Comparison of ENCODE assay signal across 1 cellular context in the genomic region with DNA sequence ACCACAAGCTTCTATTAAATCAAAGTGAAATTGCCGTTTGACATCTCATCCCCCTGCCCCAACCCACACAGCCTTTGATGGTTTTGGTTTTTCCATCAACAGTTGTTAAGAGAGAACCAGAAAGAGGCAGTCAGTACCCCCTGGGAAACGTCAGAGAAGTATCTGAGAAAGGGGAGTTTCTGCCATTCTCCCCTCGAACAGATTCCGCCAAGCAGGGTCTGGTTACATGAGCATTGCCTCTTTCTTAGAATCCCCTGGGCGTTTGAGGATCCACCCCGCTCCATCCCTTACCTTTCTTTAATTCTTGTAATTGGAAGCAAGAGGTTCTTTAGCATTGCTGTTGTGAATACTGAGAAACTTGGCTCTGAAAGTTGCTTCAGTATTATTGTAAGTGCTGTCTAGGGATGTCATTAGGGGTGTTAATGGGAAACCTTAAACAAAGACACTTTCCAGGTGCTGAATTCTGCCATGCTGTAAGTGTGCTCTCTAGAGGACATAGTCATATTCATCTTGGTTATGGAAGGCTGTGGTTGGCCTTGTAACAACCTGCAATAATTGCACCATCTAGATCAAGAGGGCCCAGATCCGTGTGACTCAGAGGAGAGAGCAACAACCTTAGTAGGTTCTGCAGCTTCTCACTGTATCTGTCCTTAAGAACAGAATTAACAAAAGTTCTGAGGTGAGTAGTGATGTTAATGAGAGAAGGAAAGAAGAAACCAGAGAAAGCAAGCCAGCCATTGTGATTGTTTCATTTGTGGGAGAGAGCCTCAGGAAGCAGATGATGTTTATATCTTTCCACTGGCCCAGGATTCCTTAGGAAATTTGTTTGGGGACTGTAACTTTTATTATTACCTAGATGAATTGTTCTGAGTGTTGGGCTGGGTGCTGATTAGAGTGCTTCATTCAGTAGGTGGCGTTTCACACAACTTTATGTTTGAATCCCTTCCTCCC.
TF ChIP-seq lines count a peak whose summit lies in the region.

No MANE protein-coding gene starts in this region.

TF ChIP-seq in HEK293, 187 proteins besides CTCF, POLR2A, EP300 and RAD21 (continued from another document and continues in another):
- no peak for TF ChIP-seq SP3 (tag by site-specific recombination; IDR thresholded peaks at IDR 0.05)
- no peak for TF ChIP-seq ZNF654 (tag by site-specific recombination; IDR thresholded peaks at IDR 0.05; ENCODE audit: low read depth)
- TF ChIP-seq ZIC2 (tag by site-specific recombination; IDR thresholded peaks at IDR 0.05) = no peak
- TF ChIP-seq ZNF146 (tag by site-specific recombination; IDR thresholded peaks at IDR 0.05) = no peak
- no peak for TF ChIP-seq ZNF571 (tag by site-specific recombination; IDR thresholded peaks at IDR 0.05)
- no peak for TF ChIP-seq ZNF513 (tag by site-specific recombination; IDR thresholded peaks at IDR 0.05)
- TF ChIP-seq ZNF426 (tag by site-specific recombination; IDR thresholded peaks at IDR 0.05) = no peak
- no peak for TF ChIP-seq HOXA7 (CRISPR knock-in tag; IDR thresholded peaks at IDR 0.05; ENCODE audit: borderline replicate concordance)
- TF ChIP-seq FEZF1 (tag by site-specific recombination; IDR thresholded peaks at IDR 0.05) = peak; percentile 17; the same call in 1 of the 2 replicates
- TF ChIP-seq ZNF521 (tag by site-specific recombination; IDR thresholded peaks at IDR 0.05) = no peak
- peak; percentile 35; the same call in 1 of the 2 replicates for TF ChIP-seq PRDM4 (tag by site-specific recombination; IDR thresholded peaks at IDR 0.05)
- no peak; the same call in none of the 2 replicates for TF ChIP-seq ZBTB48 (tag by site-specific recombination; IDR thresholded peaks at IDR 0.05)
- TF ChIP-seq KLF7 (tag by site-specific recombination; IDR thresholded peaks at IDR 0.05; ENCODE audit: borderline replicate concordance) = no peak
- TF ChIP-seq ZNF311 (tag by site-specific recombination; IDR thresholded peaks at IDR 0.05; ENCODE audit: borderline replicate concordance) = no peak
- no peak for TF ChIP-seq ZNF221 (tag by site-specific recombination; IDR thresholded peaks at IDR 0.05; ENCODE audit: borderline replicate concordance)
- TF ChIP-seq ZBTB21 (tag by site-specific recombination; IDR thresholded peaks at IDR 0.05) = peak; percentile 20; the same call in 1 of the 2 replicates
- no peak for TF ChIP-seq ZNF138 (tag by site-specific recombination; IDR thresholded peaks at IDR 0.05; ENCODE audit: borderline replicate concordance)
- no peak for TF ChIP-seq ZNF354C (tag by site-specific recombination; IDR thresholded peaks at IDR 0.05; ENCODE audit: borderline replicate concordance, low read depth)
- TF ChIP-seq KLF8 (tag by site-specific recombination; IDR thresholded peaks at IDR 0.05) = no peak
- peak; percentile 68; the same call in 1 of the 2 replicates for TF ChIP-seq ZFP69B (tag by site-specific recombination; IDR thresholded peaks at IDR 0.05)
- peak; percentile 58; the same call in 1 of the 2 replicates for TF ChIP-seq ZNF324 (tag by site-specific recombination; IDR thresholded peaks at IDR 0.05)
- TF ChIP-seq, protein P1, sequence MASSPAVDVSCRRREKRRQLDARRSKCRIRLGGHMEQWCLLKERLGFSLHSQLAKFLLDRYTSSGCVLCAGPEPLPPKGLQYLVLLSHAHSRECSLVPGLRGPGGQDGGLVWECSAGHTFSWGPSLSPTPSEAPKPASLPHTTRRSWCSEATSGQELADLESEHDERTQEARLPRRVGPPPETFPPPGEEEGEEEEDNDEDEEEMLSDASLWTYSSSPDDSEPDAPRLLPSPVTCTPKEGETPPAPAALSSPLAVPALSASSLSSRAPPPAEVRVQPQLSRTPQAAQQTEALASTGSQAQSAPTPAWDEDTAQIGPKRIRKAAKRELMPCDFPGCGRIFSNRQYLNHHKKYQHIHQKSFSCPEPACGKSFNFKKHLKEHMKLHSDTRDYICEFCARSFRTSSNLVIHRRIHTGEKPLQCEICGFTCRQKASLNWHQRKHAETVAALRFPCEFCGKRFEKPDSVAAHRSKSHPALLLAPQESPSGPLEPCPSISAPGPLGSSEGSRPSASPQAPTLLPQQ (tag by site-specific recombination; IDR thresholded peaks at IDR 0.05) = peak; percentile 71; the same call in 1 of the 2 replicates
- peak; percentile 24; the same call in 1 of the 2 replicates for TF ChIP-seq ZNF335 (tag by site-specific recombination; conservative IDR thresholded peaks at IDR 0.05)
- TF ChIP-seq ZNF76 (tag by site-specific recombination; IDR thresholded peaks at IDR 0.05; ENCODE audit: borderline replicate concordance, low read depth) = no peak; the same call in 1 of the 2 replicates
- TF ChIP-seq ZNF792 (tag by site-specific recombination; IDR thresholded peaks at IDR 0.05) = no peak
- no peak for TF ChIP-seq ZNF37A (tag by site-specific recombination; IDR thresholded peaks at IDR 0.05)
- TF ChIP-seq ZNF510 (tag by site-specific recombination; IDR thresholded peaks at IDR 0.05; ENCODE audit: insufficient replicate concordance) = no peak
- TF ChIP-seq ZNF248 (tag by site-specific recombination; IDR thresholded peaks at IDR 0.05) = no peak
- TF ChIP-seq ZFP3 (tag by site-specific recombination; IDR thresholded peaks at IDR 0.05; ENCODE audit: low read depth) = no peak
- TF ChIP-seq ZNF549 (tag by site-specific recombination; IDR thresholded peaks at IDR 0.05) = no peak
- no peak for TF ChIP-seq ZNF10 (tag by site-specific recombination; IDR thresholded peaks at IDR 0.05)
- no peak for TF ChIP-seq ZNF785 (tag by site-specific recombination; IDR thresholded peaks at IDR 0.05)
- TF ChIP-seq, protein P2, sequence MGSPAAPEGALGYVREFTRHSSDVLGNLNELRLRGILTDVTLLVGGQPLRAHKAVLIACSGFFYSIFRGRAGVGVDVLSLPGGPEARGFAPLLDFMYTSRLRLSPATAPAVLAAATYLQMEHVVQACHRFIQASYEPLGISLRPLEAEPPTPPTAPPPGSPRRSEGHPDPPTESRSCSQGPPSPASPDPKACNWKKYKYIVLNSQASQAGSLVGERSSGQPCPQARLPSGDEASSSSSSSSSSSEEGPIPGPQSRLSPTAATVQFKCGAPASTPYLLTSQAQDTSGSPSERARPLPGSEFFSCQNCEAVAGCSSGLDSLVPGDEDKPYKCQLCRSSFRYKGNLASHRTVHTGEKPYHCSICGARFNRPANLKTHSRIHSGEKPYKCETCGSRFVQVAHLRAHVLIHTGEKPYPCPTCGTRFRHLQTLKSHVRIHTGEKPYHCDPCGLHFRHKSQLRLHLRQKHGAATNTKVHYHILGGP (tag by site-specific recombination; IDR thresholded peaks at IDR 0.05) = peak; percentile 100
- TF ChIP-seq YY2 (tag by site-specific recombination; IDR thresholded peaks at IDR 0.05) = peak; percentile 24; the same call in 1 of the 2 replicates
- no peak for TF ChIP-seq ZNF501 (tag by site-specific recombination; IDR thresholded peaks at IDR 0.05)
- peak; percentile 76; the same call in 1 of the 2 replicates for TF ChIP-seq PRDM1 (tag by site-specific recombination; IDR thresholded peaks at IDR 0.05)
- TF ChIP-seq, protein P3, sequence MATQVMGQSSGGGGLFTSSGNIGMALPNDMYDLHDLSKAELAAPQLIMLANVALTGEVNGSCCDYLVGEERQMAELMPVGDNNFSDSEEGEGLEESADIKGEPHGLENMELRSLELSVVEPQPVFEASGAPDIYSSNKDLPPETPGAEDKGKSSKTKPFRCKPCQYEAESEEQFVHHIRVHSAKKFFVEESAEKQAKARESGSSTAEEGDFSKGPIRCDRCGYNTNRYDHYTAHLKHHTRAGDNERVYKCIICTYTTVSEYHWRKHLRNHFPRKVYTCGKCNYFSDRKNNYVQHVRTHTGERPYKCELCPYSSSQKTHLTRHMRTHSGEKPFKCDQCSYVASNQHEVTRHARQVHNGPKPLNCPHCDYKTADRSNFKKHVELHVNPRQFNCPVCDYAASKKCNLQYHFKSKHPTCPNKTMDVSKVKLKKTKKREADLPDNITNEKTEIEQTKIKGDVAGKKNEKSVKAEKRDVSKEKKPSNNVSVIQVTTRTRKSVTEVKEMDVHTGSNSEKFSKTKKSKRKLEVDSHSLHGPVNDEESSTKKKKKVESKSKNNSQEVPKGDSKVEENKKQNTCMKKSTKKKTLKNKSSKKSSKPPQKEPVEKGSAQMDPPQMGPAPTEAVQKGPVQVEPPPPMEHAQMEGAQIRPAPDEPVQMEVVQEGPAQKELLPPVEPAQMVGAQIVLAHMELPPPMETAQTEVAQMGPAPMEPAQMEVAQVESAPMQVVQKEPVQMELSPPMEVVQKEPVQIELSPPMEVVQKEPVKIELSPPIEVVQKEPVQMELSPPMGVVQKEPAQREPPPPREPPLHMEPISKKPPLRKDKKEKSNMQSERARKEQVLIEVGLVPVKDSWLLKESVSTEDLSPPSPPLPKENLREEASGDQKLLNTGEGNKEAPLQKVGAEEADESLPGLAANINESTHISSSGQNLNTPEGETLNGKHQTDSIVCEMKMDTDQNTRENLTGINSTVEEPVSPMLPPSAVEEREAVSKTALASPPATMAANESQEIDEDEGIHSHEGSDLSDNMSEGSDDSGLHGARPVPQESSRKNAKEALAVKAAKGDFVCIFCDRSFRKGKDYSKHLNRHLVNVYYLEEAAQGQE (tag by site-specific recombination; IDR thresholded peaks at IDR 0.05) = peak; percentile 87
- TF ChIP-seq ZNF621 (tag by site-specific recombination; IDR thresholded peaks at IDR 0.05) = no peak
- 0 out of 2 replicates have a peak, but pooled peaks have one; percentile 16 for TF ChIP-seq ZNF561 (tag by site-specific recombination; IDR thresholded peaks at IDR 0.05; ENCODE audit: borderline replicate concordance)
- TF ChIP-seq ZNF660 (tag by site-specific recombination; IDR thresholded peaks at IDR 0.05) = peak; percentile 64; the same call in 1 of the 2 replicates
- TF ChIP-seq ZNF610 (tag by site-specific recombination; IDR thresholded peaks at IDR 0.05; ENCODE audit: borderline replicate concordance) = 0 out of 2 replicates have a peak, but pooled peaks have one; percentile 28
- TF ChIP-seq ZNF112 (tag by site-specific recombination; IDR thresholded peaks at IDR 0.05) = no peak
- TF ChIP-seq KLF16 (tag by site-specific recombination; IDR thresholded peaks at IDR 0.05) = peak; percentile 14; the same call in 1 of the 2 replicates
- TF ChIP-seq, protein P4, sequence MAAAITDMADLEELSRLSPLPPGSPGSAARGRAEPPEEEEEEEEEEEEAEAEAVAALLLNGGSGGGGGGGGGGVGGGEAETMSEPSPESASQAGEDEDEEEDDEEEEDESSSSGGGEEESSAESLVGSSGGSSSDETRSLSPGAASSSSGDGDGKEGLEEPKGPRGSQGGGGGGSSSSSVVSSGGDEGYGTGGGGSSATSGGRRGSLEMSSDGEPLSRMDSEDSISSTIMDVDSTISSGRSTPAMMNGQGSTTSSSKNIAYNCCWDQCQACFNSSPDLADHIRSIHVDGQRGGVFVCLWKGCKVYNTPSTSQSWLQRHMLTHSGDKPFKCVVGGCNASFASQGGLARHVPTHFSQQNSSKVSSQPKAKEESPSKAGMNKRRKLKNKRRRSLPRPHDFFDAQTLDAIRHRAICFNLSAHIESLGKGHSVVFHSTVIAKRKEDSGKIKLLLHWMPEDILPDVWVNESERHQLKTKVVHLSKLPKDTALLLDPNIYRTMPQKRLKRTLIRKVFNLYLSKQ (tag by site-specific recombination; IDR thresholded peaks at IDR 0.05; ENCODE audit: borderline replicate concordance) = no peak
- TF ChIP-seq ZNF600 (tag by site-specific recombination; IDR thresholded peaks at IDR 0.05) = peak; percentile 95
- no peak for TF ChIP-seq ZNF423 (tag by site-specific recombination; IDR thresholded peaks at IDR 0.05)
- TF ChIP-seq ZNF768 (tag by site-specific recombination; IDR thresholded peaks at IDR 0.05) = no peak
